27 cellular contexts compared by ENCODE assay signal in the genomic region with DNA sequence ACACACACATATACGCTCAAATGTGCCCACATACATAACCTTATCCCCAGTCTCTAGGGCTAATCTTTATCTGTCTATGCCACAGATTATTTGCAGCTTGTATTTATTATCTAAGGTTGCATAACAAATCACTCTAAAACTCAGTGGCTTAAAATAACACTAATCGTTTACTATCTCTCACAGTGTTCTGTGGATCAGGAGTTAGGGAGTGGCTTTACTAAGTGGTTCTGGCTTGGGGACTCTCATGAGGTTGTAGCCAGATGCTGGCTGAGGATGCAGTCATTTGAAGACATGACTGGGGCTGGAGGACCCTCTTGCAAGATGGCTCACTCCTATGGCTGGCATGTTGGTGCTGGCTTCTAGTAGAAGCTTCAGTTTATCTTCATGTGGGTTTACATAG.
"Had no signal": no experiment of that assay in that cellular context is flagged by ENCODE, and none has a peak within 500 bp of the region (broad histone marks: within the 10 kb centered on the region; RNA-seq: fewer than 3 reads in every experiment).

No MANE protein-coding gene starts in this region.

- FAIRE-seq: endometrium had no signal

- H3K36me3 ChIP-seq: esophagus squamous epithelium, gastrocnemius medialis, prostate gland, sigmoid colon, stomach, thyroid gland had no signal

- H3K4me3 ChIP-seq: coronary artery, esophagus squamous epithelium, gastrocnemius medialis, prostate gland, sigmoid colon, stomach, thyroid gland had no signal

- DNase-seq: effector memory CD8-positive, alpha-beta T cell; erythroblast; esophagus squamous epithelium; gastrocnemius medialis; head of caudate nucleus; hippocampal formation; immature natural killer cell; islet precursor cell; kidney glomerular epithelial cell; left colon; mesendoderm; midbrain; naive thymus-derived CD8-positive, alpha-beta T cell; nephron progenitor cell; nucleus accumbens; right cardiac atrium; sigmoid colon; stimulated activated CD4-positive, alpha-beta T cell treated with anti-CD3 and anti-CD28 coated beads, Interleukin-2, amount 100 ng/mL, for 24 hours; stimulated activated CD4-positive, alpha-beta T cell treated with anti-CD3 and anti-CD28 coated beads, Interleukin-4, amount 100 ng/mL, for 24 hours; stimulated activated naive CD4-positive, alpha-beta T cell treated with Interleukin-2 at 50 U/mL for 16 hours; stomach; thyroid gland; trophoblast cell had no signal

- H3K4me1 ChIP-seq: gastrocnemius medialis, prostate gland had no signal

- H3K27ac ChIP-seq: coronary artery, gastrocnemius medialis, prostate gland, stomach, thyroid gland had no signal

- H3K9me3 ChIP-seq: esophagus squamous epithelium, gastrocnemius medialis, prostate gland, sigmoid colon, stomach, thyroid gland had no signal

- ATAC-seq: effector memory CD8-positive, alpha-beta T cell; gastrocnemius medialis; left colon; naive thymus-derived CD8-positive, alpha-beta T cell; stimulated activated effector memory CD8-positive, alpha-beta T cell treated with anti-CD3 and anti-CD28 coated beads, Interleukin-12 subunit alpha, Interleukin-12 subunit beta, amount 100 ng/mL, for 72 hours had no signal

- H3K27me3 ChIP-seq: esophagus squamous epithelium, gastrocnemius medialis, sigmoid colon, stomach, thyroid gland had no signal
